Comparison of ENCODE assay signal across 10 cellular contexts in genomic region chr12:13208533-13209278, GRCh38. TPM values are rescaled to one million over a fixed set of nuclear protein-coding genes. Genes with fewer than 3 reads are reported as not detected.
DNase-seq lines count a peak whose midpoint lies in the region; ATAC-seq and TF ChIP-seq lines count a peak whose summit lies in the region.
"Had no signal": no experiment of that assay in that cellular context is flagged by ENCODE, and none has a peak within 500 bp of the region (broad histone marks: within the 10 kb centered on the region; RNA-seq: fewer than 3 reads in every experiment).

No MANE protein-coding gene starts in this region.

- no peak for TF ChIP-seq EP300 in Ishikawa (IDR thresholded peaks at IDR 0.05; ENCODE audit: borderline replicate concordance)

- H3K36me3 Mint-ChIP-seq in memory B cell = no peaks in the 10 kb centered on the region
- H3K36me3 Mint-ChIP-seq: activated naive CD4-positive, alpha-beta T cell treated with anti-CD3 and anti-CD28 coated beads, Interleukin-2, amount 50 U/mL, for 72 hours had no signal

- ATAC-seq in body of pancreas = no peak
- peak; percentile 32 for ATAC-seq in memory B cell (ENCODE audit: low read depth)
- no peak for ATAC-seq in HG03039 (IDR thresholded peaks at IDR 0.05; ENCODE audit: unreplicated experiment)

- H3K36me3 ChIP-seq in BE2C = no peaks in the 10 kb centered on the region
- no peaks in the 10 kb centered on the region for H3K36me3 ChIP-seq in body of pancreas (replicated peaks in 1 of 2; ENCODE audit: insufficient read depth in 1 of 2, low read depth in 2 of 2)

- H3K9me3 ChIP-seq in BE2C (no peaks in the 10 kb centered on the region), body of pancreas (no peaks in the 10 kb centered on the region)

- no peak overlapping the region for H3K4me3 ChIP-seq in BE2C (ENCODE audit: low read depth, low read length)
- H3K4me3 ChIP-seq in body of pancreas = no peak overlapping the region

- H3K4me1 ChIP-seq in BE2C = no peaks in the 10 kb centered on the region
- H3K4me1 ChIP-seq in body of pancreas = peaks cover 5% of the 10 kb centered on the region

- peaks cover 9% of the 10 kb centered on the region for H3K27me3 Mint-ChIP-seq in memory B cell

- H3K27ac ChIP-seq in body of pancreas = no peak overlapping the region

- peaks cover 4% of the 10 kb centered on the region for H3K4me1 Mint-ChIP-seq in memory B cell

- 58 to 65% methylated on average over 7 of the region's 7 CpGs for WGBS in body of pancreas, 2 donors

- TF ChIP-seq RAD21 in Ishikawa (IDR thresholded peaks at IDR 0.05; ENCODE audit: low read depth) = peak; percentile 92

- intact Hi-C loops in body of pancreas (cut with DNase I) = loop anchor here (10.0 kb wide), 2 partner anchors 114 to 184 kb away; no protein-coding TSS in a partner anchor

- H3K27me3 ChIP-seq in BE2C (peaks cover 10% of the 10 kb centered on the region; the same call in 1 of the 2 replicates), body of pancreas (no peaks in the 10 kb centered on the region)

- no peak overlapping the region for H3K4me3 Mint-ChIP-seq in memory B cell

- TF ChIP-seq POLR2A in body of pancreas (IDR thresholded peaks at IDR 0.05) = no peak

- TF ChIP-seq CTCF in BE2C (IDR thresholded peaks at IDR 0.05; ENCODE audit: low read depth, low read length) = peak; percentile 53
- TF ChIP-seq CTCF in body of pancreas (IDR thresholded peaks at IDR 0.05) = peak in 4 of 7 experiments; percentile 18 to 39 (median 32)

- no peak for DNase-seq in BE2C
- no peak for DNase-seq in body of pancreas
- DNase-seq in memory B cell (ENCODE audit: low spot score in 2 of 2) = peak in 1 of 2 donors; percentile 13
- no peak for DNase-seq in SIG-M5 treated with dmso at 0.1 percent for 504 hours (lab: John Stamatoyannopoulos, UW; ENCODE audit: unreplicated experiment)
- DNase-seq in OCI-M2 (lab: John Stamatoyannopoulos, UW; ENCODE audit: unreplicated experiment) = no peak
- DNase-seq in NCI-H1105 treated with DMSO at 0.1 percent for 48 hours (lab: John Stamatoyannopoulos, UW) = no peak
- DNase-seq: stimulated activated CD4-positive, alpha-beta T cell treated with anti-CD3 and anti-CD28 coated beads, Interleukin-4, amount 100 ng/mL, for 24 hours had no signal

- H3K27ac Mint-ChIP-seq in memory B cell = no peak overlapping the region
- H3K27ac Mint-ChIP-seq: activated naive CD4-positive, alpha-beta T cell treated with anti-CD3 and anti-CD28 coated beads, Interleukin-2, amount 50 U/mL, for 72 hours had no signal

- no peaks in the 10 kb centered on the region for H3K9me3 Mint-ChIP-seq in memory B cell
- H3K9me3 Mint-ChIP-seq: activated naive CD4-positive, alpha-beta T cell treated with anti-CD3 and anti-CD28 coated beads, Interleukin-2, amount 50 U/mL, for 72 hours had no signal

TF ChIP-seq in Ishikawa, 13 proteins besides CTCF, POLR2A, EP300 and RAD21:
- TF ChIP-seq FOXM1 (IDR thresholded peaks at IDR 0.05; ENCODE audit: borderline replicate concordance, low read depth) (no peak), CREB1 (IDR thresholded peaks at IDR 0.05; ENCODE audit: low read depth) (no peak), TAF1 (IDR thresholded peaks at IDR 0.05; ENCODE audit: low read depth) (no peak), CEBPB (IDR thresholded peaks at IDR 0.05) (no peak), YY1 (IDR thresholded peaks at IDR 0.05; ENCODE audit: low read depth) (no peak), USF1 (IDR thresholded peaks at IDR 0.05) (no peak), TEAD4 (IDR thresholded peaks at IDR 0.05) (no peak)

RNA-seq across cellular contexts. Expression of gene EMP1, which starts 12.2 kb away (rescaled TPM):
- polyA plus RNA-seq in BE2C (2012; ENCODE audit: insufficient read depth, insufficient read length, low read depth) = 0.52 TPM
- total RNA-seq in body of pancreas = 10 to 100 TPM; 29.0 to 40.5 TPM
